ENCODE assay signal across 7 cellular contexts in genomic region chr6:82889117-82889516, GRCh38.
"Had no signal": no experiment of that assay in that cellular context is flagged by ENCODE, and none has a peak within 500 bp of the region (broad histone marks: within the 10 kb centered on the region; RNA-seq: fewer than 3 reads in every experiment).

No MANE protein-coding gene starts in this region.

- H3K9me3 ChIP-seq: HAP-1 had no signal

- H2AFZ ChIP-seq: GM23338 had no signal

- H3K4me2 ChIP-seq: GM23338 had no signal

- FAIRE-seq: HTR-8/SVneo had no signal

- ATAC-seq: GM23338, HCT116 had no signal

- DNase-seq: H7, Kasumi-1, KBM-7 had no signal

- H3K36me3 ChIP-seq: HAP-1 had no signal

- H3K4me3 ChIP-seq: GM23338, HAP-1 had no signal
